ENCODE assay signal across 16 cellular contexts in the genomic region with DNA sequence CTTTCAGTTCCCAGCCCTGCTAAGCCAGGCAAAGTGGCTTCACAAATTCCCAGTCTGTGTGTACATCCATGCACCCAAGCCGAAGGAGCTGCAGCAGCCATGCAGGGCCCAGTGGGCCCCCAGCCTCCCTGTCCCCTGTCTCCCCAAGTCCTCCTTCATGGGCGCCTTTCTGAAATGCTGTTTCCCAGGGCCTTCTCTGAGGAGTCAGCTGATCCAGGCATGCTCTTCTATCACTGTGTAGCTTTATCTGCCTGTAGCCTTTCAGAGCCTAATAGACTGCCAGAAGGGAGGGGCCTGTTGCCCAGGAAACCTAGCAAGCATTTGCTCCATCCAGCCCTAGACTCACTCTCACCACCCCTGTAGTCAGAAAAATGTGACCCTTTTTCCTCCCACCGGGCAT. TPM values are rescaled to one million over a fixed set of nuclear protein-coding genes. Genes with fewer than 3 reads are reported as not detected.
DNase-seq lines count a peak whose midpoint lies in the region; ATAC-seq and TF ChIP-seq lines count a peak whose summit lies in the region.
"Had no signal": no experiment of that assay in that cellular context is flagged by ENCODE, and none has a peak within 500 bp of the region (broad histone marks: within the 10 kb centered on the region; RNA-seq: fewer than 3 reads in every experiment).

No MANE protein-coding gene starts in this region.

- H3F3A ChIP-seq in GM23248 (ENCODE audit: insufficient read depth), result no peaks in the 10 kb centered on the region

- peaks cover 15% of the 10 kb centered on the region for H3K4me1 Mint-ChIP-seq in nephron

- H3K27ac Mint-ChIP-seq in nephron, result peak overlapping the region; percentile 89 to 91 (median 89)

- 55 to 61% methylated on average over 3 of the region's 3 CpGs for WGBS in GM23248 (ENCODE audit: low coverage in 1 of 2, low lambda C conversion rate in 2 of 2, missing lambda C conversion rate in 2 of 2), 2 experiments
- WGBS in gastroesophageal sphincter (ENCODE audit: low coverage in 1 of 2), 2 donors, result 8 to 9% methylated on average over 1 of the region's 3 CpGs

- peaks cover 9% of the 10 kb centered on the region for H3K9me3 Mint-ChIP-seq in nephron

- DNase-seq in GM23248 (peak; percentile 18), WERI-Rb-1 (peak; percentile 16), superior temporal gyrus (ENCODE audit: extremely low spot score) (no peak), dedifferentiated amniotic fluid mesenchymal stem cell (ENCODE audit: extremely low spot score) (no peak), D341Med (ENCODE audit: low spot score) (no peak)
- DNase-seq: activated CD4-positive, alpha-beta T cell treated with anti-CD3 and anti-CD28 coated beads, Interleukin-2, amount 50 U/mL, for 1 hour; activated naive CD4-positive, alpha-beta T cell treated with Interleukin-2 at 50 U/mL for 16 hours; C1 segment of cervical spinal cord; GOT3; Kasumi-1; kidney glomerular epithelial cell had no signal

- H3K9me2 ChIP-seq in GM23248 (ENCODE audit: insufficient read depth), result no peaks in the 10 kb centered on the region

- H3K4me3 Mint-ChIP-seq in nephron, result no peak overlapping the region

- peaks cover 14% of the 10 kb centered on the region for H3K27me3 Mint-ChIP-seq in nephron (ENCODE audit: low read depth)

- no peaks in the 10 kb centered on the region for H3K4me1 ChIP-seq in GM23248 (ENCODE audit: insufficient read depth)
- peaks cover 0 to 13% (median 4%) of the 10 kb centered on the region in 3 donors for H3K4me1 ChIP-seq in gastroesophageal sphincter
- H3K4me1 ChIP-seq: parathyroid adenoma, thyroid gland had no signal

- ATAC-seq in gastroesophageal sphincter (peak; percentile 25), GM21390 (IDR thresholded peaks at IDR 0.05; ENCODE audit: unreplicated experiment) (no peak)

- no peak overlapping the region for H3K9ac ChIP-seq in GM23248
- H3K9ac ChIP-seq: parathyroid adenoma had no signal

- TF ChIP-seq CTCF in WERI-Rb-1 (IDR thresholded peaks at IDR 0.05; ENCODE audit: low read depth, low read length) (no peak), gastroesophageal sphincter (IDR thresholded peaks at IDR 0.05) (no peak), nephron (IDR thresholded peaks at IDR 0.05; ENCODE audit: unreplicated experiment in 3 of 3) (no peak)

- no peak for TF ChIP-seq EP300 in gastroesophageal sphincter (IDR thresholded peaks at IDR 0.05)

- H3K9me3 ChIP-seq in GM23248 (ENCODE audit: low read depth) (no peaks in the 10 kb centered on the region), WERI-Rb-1 (ENCODE audit: severe bottlenecking) (no peaks in the 10 kb centered on the region), gastroesophageal sphincter (peaks cover 0 to 6% (median 0%) of the 10 kb centered on the region in 3 donors)
- H3K9me3 ChIP-seq: thyroid gland had no signal

- TF ChIP-seq POLR2A in gastroesophageal sphincter (IDR thresholded peaks at IDR 0.05), result no peak

- no peak overlapping the region for H3K4me3 ChIP-seq in GM23248
- no peak overlapping the region for H3K4me3 ChIP-seq in WERI-Rb-1 (ENCODE audit: low read depth, low read length)
- H3K4me3 ChIP-seq in gastroesophageal sphincter, result no peak overlapping the region
- H3K4me3 ChIP-seq: thyroid gland had no signal

- H3K27me3 ChIP-seq in GM23248 (replicated peaks; ENCODE audit: insufficient read depth) (no peaks in the 10 kb centered on the region), WERI-Rb-1 (ENCODE audit: insufficient read depth, low read depth, severe bottlenecking) (no peaks in the 10 kb centered on the region), gastroesophageal sphincter (no peaks in the 10 kb centered on the region)
- H3K27me3 ChIP-seq: thyroid gland had no signal

- in situ Hi-C loops in GM23248 (cut with MboI), result no loop called here

- no peak overlapping the region for H3K4me2 ChIP-seq in GM23248 (ENCODE audit: unreplicated experiment)

- H2AFZ ChIP-seq in GM23248, result no peak overlapping the region
- H2AFZ ChIP-seq: parathyroid adenoma had no signal

- H3K36me3 ChIP-seq in GM23248 (ENCODE audit: low read depth) (no peaks in the 10 kb centered on the region), WERI-Rb-1 (no peaks in the 10 kb centered on the region), gastroesophageal sphincter (no peaks in the 10 kb centered on the region)
- H3K36me3 ChIP-seq: thyroid gland had no signal

- H3K36me3 Mint-ChIP-seq in nephron (ENCODE audit: low read depth), result no peaks in the 10 kb centered on the region

- H3K27ac ChIP-seq in GM23248, result no peak overlapping the region
- no peak overlapping the region for H3K27ac ChIP-seq in WERI-Rb-1
- H3K27ac ChIP-seq in gastroesophageal sphincter, result peak overlapping the region in 1 of 4 donors; percentile 58
- H3K27ac ChIP-seq: parathyroid adenoma, thyroid gland had no signal

- H4K20me1 ChIP-seq in GM23248 (ENCODE audit: insufficient read depth), result no peaks in the 10 kb centered on the region

- H3K79me2 ChIP-seq in GM23248 (ENCODE audit: insufficient read depth), result no peaks in the 10 kb centered on the region
- H3K79me2 ChIP-seq: parathyroid adenoma had no signal

RNA-seq across cellular contexts. Expression of a gene that starts 47.5 kb away (rescaled TPM):
- total RNA-seq in GM23248 (2014; rRNA removed; shearing (Covaris generic)), result 0.54 and 0.63 TPM in 2 replicates
- 0.20 and 0.30 TPM in 2 replicates for polyA plus RNA-seq in GM23248 (2016; fragmentation: Nextera tagmentation; extraction: Ambion mirVana)
- total RNA-seq in gastroesophageal sphincter, result 1 to 10 TPM; 2.3 to 4.9 (median 4.8) TPM

Comparison
In these comparisons a context has a peak if more than half of its experiments do, and no peak if none do; other contexts are left out.
1. DNase-seq: peak in GM23248 (single experiment) and WERI-Rb-1 (single experiment); none in superior temporal gyrus (single experiment), dedifferentiated amniotic fluid mesenchymal stem cell (single experiment) and D341Med (single experiment).